ENCODE assay signal across 1 cellular context in the genomic region with DNA sequence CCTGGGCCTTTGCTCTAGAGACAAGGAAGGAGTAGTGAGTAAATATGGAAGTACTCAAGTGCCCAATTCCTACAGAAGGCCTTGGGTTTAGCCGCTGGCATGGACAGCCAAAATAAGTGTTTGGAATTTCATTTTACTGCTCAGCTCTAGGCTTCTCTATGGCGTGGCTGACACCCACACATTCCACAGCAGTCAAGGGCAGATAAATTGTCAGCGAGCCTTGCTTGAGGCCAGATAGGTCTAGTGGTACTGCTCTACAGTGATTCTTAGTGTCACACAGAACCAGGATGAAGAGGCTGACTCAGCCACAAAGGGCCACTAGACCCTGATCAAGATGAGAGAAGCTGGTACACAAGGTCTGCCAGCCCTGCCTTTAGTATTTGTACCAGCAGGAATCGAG.
TF ChIP-seq lines count a peak whose summit lies in the region.

No MANE protein-coding gene starts in this region.

TF ChIP-seq in GM23338, 12 proteins besides CTCF, POLR2A, EP300 and RAD21:
- TF ChIP-seq, protein P1, sequence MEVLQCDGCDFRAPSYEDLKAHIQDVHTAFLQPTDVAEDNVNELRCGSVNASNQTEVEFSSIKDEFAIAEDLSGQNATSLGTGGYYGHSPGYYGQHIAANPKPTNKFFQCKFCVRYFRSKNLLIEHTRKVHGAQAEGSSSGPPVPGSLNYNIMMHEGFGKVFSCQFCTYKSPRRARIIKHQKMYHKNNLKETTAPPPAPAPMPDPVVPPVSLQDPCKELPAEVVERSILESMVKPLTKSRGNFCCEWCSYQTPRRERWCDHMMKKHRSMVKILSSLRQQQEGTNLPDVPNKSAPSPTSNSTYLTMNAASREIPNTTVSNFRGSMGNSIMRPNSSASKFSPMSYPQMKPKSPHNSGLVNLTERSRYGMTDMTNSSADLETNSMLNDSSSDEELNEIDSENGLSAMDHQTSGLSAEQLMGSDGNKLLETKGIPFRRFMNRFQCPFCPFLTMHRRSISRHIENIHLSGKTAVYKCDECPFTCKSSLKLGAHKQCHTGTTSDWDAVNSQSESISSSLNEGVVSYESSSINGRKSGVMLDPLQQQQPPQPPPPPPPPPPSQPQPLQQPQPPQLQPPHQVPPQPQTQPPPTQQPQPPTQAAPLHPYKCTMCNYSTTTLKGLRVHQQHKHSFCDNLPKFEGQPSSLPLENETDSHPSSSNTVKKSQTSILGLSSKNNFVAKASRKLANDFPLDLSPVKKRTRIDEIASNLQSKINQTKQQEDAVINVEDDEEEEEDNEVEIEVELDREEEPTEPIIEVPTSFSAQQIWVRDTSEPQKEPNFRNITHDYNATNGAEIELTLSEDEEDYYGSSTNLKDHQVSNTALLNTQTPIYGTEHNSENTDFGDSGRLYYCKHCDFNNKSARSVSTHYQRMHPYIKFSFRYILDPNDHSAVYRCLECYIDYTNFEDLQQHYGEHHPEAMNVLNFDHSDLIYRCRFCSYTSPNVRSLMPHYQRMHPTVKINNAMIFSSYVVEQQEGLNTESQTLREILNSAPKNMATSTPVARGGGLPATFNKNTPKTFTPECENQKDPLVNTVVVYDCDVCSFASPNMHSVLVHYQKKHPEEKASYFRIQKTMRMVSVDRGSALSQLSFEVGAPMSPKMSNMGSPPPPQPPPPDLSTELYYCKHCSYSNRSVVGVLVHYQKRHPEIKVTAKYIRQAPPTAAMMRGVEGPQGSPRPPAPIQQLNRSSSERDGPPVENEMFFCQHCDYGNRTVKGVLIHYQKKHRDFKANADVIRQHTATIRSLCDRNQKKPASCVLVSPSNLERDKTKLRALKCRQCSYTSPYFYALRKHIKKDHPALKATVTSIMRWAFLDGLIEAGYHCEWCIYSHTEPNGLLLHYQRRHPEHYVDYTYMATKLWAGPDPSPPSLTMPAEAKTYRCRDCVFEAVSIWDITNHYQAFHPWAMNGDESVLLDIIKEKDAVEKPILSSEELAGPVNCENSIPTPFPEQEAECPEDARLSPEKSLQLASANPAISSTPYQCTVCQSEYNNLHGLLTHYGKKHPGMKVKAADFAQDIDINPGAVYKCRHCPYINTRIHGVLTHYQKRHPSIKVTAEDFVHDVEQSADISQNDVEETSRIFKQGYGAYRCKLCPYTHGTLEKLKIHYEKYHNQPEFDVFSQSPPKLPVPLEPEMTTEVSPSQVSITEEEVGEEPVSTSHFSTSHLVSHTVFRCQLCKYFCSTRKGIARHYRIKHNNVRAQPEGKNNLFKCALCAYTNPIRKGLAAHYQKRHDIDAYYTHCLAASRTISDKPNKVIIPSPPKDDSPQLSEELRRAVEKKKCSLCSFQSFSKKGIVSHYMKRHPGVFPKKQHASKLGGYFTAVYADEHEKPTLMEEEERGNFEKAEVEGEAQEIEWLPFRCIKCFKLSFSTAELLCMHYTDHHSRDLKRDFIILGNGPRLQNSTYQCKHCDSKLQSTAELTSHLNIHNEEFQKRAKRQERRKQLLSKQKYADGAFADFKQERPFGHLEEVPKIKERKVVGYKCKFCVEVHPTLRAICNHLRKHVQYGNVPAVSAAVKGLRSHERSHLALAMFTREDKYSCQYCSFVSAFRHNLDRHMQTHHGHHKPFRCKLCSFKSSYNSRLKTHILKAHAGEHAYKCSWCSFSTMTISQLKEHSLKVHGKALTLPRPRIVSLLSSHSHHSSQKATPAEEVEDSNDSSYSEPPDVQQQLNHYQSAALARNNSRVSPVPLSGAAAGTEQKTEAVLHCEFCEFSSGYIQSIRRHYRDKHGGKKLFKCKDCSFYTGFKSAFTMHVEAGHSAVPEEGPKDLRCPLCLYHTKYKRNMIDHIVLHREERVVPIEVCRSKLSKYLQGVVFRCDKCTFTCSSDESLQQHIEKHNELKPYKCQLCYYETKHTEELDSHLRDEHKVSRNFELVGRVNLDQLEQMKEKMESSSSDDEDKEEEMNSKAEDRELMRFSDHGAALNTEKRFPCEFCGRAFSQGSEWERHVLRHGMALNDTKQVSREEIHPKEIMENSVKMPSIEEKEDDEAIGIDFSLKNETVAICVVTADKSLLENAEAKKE (CRISPR knock-in tag; IDR thresholded peaks at IDR 0.05) = no peak
- no peak for TF ChIP-seq ZNF114 (CRISPR knock-in tag; IDR thresholded peaks at IDR 0.05)
- TF ChIP-seq ZNF331 (CRISPR knock-in tag; IDR thresholded peaks at IDR 0.05; ENCODE audit: low read depth) = no peak
- no peak for TF ChIP-seq CREB1 (CRISPR knock-in tag; IDR thresholded peaks at IDR 0.05; ENCODE audit: low read depth)
- TF ChIP-seq, protein P2, sequence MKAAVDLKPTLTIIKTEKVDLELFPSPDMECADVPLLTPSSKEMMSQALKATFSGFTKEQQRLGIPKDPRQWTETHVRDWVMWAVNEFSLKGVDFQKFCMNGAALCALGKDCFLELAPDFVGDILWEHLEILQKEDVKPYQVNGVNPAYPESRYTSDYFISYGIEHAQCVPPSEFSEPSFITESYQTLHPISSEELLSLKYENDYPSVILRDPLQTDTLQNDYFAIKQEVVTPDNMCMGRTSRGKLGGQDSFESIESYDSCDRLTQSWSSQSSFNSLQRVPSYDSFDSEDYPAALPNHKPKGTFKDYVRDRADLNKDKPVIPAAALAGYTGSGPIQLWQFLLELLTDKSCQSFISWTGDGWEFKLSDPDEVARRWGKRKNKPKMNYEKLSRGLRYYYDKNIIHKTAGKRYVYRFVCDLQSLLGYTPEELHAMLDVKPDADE (IDR thresholded peaks at IDR 0.05) = no peak
- TF ChIP-seq JUNB (IDR thresholded peaks at IDR 0.05; ENCODE audit: unreplicated experiment) = no peak
- TF ChIP-seq, protein P3, sequence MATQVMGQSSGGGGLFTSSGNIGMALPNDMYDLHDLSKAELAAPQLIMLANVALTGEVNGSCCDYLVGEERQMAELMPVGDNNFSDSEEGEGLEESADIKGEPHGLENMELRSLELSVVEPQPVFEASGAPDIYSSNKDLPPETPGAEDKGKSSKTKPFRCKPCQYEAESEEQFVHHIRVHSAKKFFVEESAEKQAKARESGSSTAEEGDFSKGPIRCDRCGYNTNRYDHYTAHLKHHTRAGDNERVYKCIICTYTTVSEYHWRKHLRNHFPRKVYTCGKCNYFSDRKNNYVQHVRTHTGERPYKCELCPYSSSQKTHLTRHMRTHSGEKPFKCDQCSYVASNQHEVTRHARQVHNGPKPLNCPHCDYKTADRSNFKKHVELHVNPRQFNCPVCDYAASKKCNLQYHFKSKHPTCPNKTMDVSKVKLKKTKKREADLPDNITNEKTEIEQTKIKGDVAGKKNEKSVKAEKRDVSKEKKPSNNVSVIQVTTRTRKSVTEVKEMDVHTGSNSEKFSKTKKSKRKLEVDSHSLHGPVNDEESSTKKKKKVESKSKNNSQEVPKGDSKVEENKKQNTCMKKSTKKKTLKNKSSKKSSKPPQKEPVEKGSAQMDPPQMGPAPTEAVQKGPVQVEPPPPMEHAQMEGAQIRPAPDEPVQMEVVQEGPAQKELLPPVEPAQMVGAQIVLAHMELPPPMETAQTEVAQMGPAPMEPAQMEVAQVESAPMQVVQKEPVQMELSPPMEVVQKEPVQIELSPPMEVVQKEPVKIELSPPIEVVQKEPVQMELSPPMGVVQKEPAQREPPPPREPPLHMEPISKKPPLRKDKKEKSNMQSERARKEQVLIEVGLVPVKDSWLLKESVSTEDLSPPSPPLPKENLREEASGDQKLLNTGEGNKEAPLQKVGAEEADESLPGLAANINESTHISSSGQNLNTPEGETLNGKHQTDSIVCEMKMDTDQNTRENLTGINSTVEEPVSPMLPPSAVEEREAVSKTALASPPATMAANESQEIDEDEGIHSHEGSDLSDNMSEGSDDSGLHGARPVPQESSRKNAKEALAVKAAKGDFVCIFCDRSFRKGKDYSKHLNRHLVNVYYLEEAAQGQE (IDR thresholded peaks at IDR 0.05; ENCODE audit: unreplicated experiment) = no peak
- no peak for TF ChIP-seq EZH2phosphoT487 (IDR thresholded peaks at IDR 0.05; ENCODE audit: unreplicated experiment)
- TF ChIP-seq POLR2AphosphoS5 (IDR thresholded peaks at IDR 0.05; ENCODE audit: low read depth) = no peak
- no peak for TF ChIP-seq STAT1 (IDR thresholded peaks at IDR 0.05; ENCODE audit: unreplicated experiment)
